ENCODE assay signal across 9 cellular contexts in the genomic region with DNA sequence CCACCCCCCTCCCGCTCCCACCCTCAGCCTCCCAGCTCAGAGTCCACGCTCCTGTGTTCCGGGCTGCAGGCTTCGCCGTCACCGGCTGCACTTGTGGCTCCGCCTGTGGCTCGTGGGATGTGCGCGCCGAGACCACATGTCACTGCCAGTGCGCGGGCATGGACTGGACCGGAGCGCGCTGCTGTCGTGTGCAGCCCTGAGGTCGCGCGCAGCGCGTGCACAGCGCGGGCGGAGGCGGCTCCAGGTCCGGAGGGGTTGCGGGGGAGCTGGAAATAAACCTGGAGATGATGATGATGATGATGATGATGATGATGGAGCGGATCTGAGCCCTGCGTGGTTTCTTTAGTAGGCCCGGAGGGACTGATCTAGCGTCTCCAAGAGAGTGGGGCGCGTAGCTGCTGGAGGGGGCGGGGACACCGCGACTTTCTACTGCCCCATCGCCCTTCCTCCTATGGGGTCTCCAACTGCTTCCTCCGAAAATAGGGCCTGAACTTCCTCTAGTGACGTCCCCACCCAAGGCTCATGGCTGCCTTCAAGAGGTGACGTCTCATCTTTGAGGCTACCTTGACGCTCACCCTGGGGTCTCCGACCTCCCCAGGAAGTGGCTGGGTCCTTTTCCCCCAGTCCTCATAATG. TPM values are rescaled to one million over a fixed set of nuclear protein-coding genes. Genes with fewer than 3 reads are reported as not detected.
DNase-seq lines count a peak whose midpoint lies in the region; ATAC-seq, FAIRE-seq and TF ChIP-seq lines count a peak whose summit lies in the region.
"Had no signal": no experiment of that assay in that cellular context is flagged by ENCODE, and none has a peak within 500 bp of the region (broad histone marks: within the 10 kb centered on the region; RNA-seq: fewer than 3 reads in every experiment).

No MANE protein-coding gene starts in this region.

- POLR2A ChIA-PET in K562 (lab: Yijun Ruan, JAX): no interaction called here

- H3K79me2 ChIP-seq in K562 (ENCODE audit: control insufficient read depth, insufficient read depth, low read length) (no peaks in the 10 kb centered on the region), neural cell (replicated peaks; ENCODE audit: insufficient read depth, low read length) (no peaks in the 10 kb centered on the region)

- no peak overlapping the region for H2AFZ ChIP-seq in K562 (ENCODE audit: low read depth, low read length)
- no peak overlapping the region for H2AFZ ChIP-seq in neural cell (ENCODE audit: low read depth, low read length)

- H4K20me1 ChIP-seq in K562 (replicated peaks; ENCODE audit: control insufficient read depth, insufficient read depth, low read length) (no peaks in the 10 kb centered on the region), neural cell (ENCODE audit: insufficient read depth) (no peaks in the 10 kb centered on the region)

- H3K9me3 Mint-ChIP-seq in Calu3 (ENCODE audit: low read depth, unreplicated experiment): no peaks in the 10 kb centered on the region

- ATAC-seq in K562: peak; percentile 32; the same call in 1 of the 3 replicates
- ATAC-seq in HG03135 (IDR thresholded peaks at IDR 0.05; ENCODE audit: unreplicated experiment): no peak
- no peak for ATAC-seq in GM21723 (IDR thresholded peaks at IDR 0.05; ENCODE audit: unreplicated experiment)
- ATAC-seq in HG03460 (IDR thresholded peaks at IDR 0.05; ENCODE audit: unreplicated experiment): no peak

- H3K4me1 ChIP-seq in K562 (replicated peaks in 1 of 2; ENCODE audit: control insufficient read depth in 2 of 2, insufficient read depth in 2 of 2, low read length in 2 of 2): peaks cover 0 to 10% of the 10 kb centered on the region in 2 experiments; a peak in 2 of 5 replicates
- H3K4me1 ChIP-seq in vagina: no peaks in the 10 kb centered on the region
- H3K4me1 ChIP-seq: SJCRH30 had no signal

- TF ChIP-seq CTCF in Calu3 (IDR thresholded peaks at IDR 0.05; ENCODE audit: unreplicated experiment) (no peak), K562 (IDR thresholded peaks at IDR 0.05 in 2 of 3, conservative IDR thresholded peaks at IDR 0.05 in 1 of 3; ENCODE audit: insufficient read depth in 2 of 3, low read depth in 1 of 3, low read length in 3 of 3) (no peak), neural cell (IDR thresholded peaks at IDR 0.05; ENCODE audit: poor library complexity, severe bottlenecking) (no peak), vagina (IDR thresholded peaks at IDR 0.05) (no peak)

- H3K9me2 ChIP-seq in neural cell (ENCODE audit: insufficient read depth, low read length): no peaks in the 10 kb centered on the region

- no peak for DNase-seq in Calu3
- peak in 2 of 4 experiments; percentile 51 for DNase-seq in K562 (ENCODE audit: extremely low read depth in 1 of 4, low spot score in 3 of 4)
- DNase-seq in vagina (ENCODE audit: extremely low spot score in 2 of 2): no peak
- DNase-seq: SJCRH30 had no signal

- no peaks in the 10 kb centered on the region for H3K36me3 ChIP-seq in K562 (ENCODE audit: control insufficient read depth, insufficient read depth, low read length)
- no peaks in the 10 kb centered on the region for H3K36me3 ChIP-seq in neural cell (ENCODE audit: insufficient read depth, low read length)
- no peaks in the 10 kb centered on the region for H3K36me3 ChIP-seq in vagina
- H3K36me3 ChIP-seq: SJCRH30 had no signal

- H3K27ac Mint-ChIP-seq in Calu3 (ENCODE audit: unreplicated experiment): no peak overlapping the region

- CTCF ChIA-PET in Calu3 (lab: Charles Lee) (no interaction called here), K562 (lab: Yijun Ruan, JAX; ENCODE audit: low intra/inter-chr PET ratio) (no interaction called here)

- peaks cover 21 to 39% of the 10 kb centered on the region in 2 experiments; a peak in 4 of 5 replicates for H3K27me3 ChIP-seq in K562 (ENCODE audit: control insufficient read depth in 2 of 2, insufficient read depth in 2 of 2, low read length in 2 of 2)
- peaks cover 13% of the 10 kb centered on the region for H3K27me3 ChIP-seq in neural cell (ENCODE audit: insufficient read depth, low read depth, low read length)
- no peaks in the 10 kb centered on the region for H3K27me3 ChIP-seq in vagina
- H3K27me3 ChIP-seq: SJCRH30 had no signal

- H3K9me3 ChIP-seq in K562 (replicated peaks; ENCODE audit: control insufficient read depth, insufficient read depth, low read depth, low read length) (peaks cover 5% of the 10 kb centered on the region; the same call in 1 of the 2 replicates), neural cell (ENCODE audit: low read length) (no peaks in the 10 kb centered on the region), vagina (no peaks in the 10 kb centered on the region)
- H3K9me3 ChIP-seq: SJCRH30 had no signal

- H3K4me2 ChIP-seq in K562 (ENCODE audit: insufficient read depth, low read length): no peak overlapping the region; the same call in 1 of the 2 replicates
- no peak overlapping the region for H3K4me2 ChIP-seq in neural cell (ENCODE audit: low read length)

- no peak overlapping the region for H3K27ac ChIP-seq in K562 (ENCODE audit: extremely low read depth, low read depth, low read length)
- no peak overlapping the region for H3K27ac ChIP-seq in neural cell (ENCODE audit: low read length)
- no peak overlapping the region for H3K27ac ChIP-seq in vagina
- H3K27ac ChIP-seq: SJCRH30 had no signal

- H3K36me3 Mint-ChIP-seq in Calu3 (ENCODE audit: insufficient read depth, unreplicated experiment): no peaks in the 10 kb centered on the region

- H3K27me3 Mint-ChIP-seq in Calu3 (ENCODE audit: unreplicated experiment): peaks cover 45% of the 10 kb centered on the region

- H3K4me3 Mint-ChIP-seq in Calu3 (ENCODE audit: low read depth, unreplicated experiment): peak overlapping the region; percentile 63

- no peak for TF ChIP-seq RAD21 in Ishikawa (IDR thresholded peaks at IDR 0.05; ENCODE audit: low read depth)
- no peak for TF ChIP-seq RAD21 in K562 (CRISPR knock-in tag; conservative IDR thresholded peaks at IDR 0.05 in 1 of 2, IDR thresholded peaks at IDR 0.05 in 1 of 2)
- no peak for TF ChIP-seq RAD21 in neural cell (conservative IDR thresholded peaks at IDR 0.05)

- TF ChIP-seq EP300 in Ishikawa (IDR thresholded peaks at IDR 0.05; ENCODE audit: borderline replicate concordance) (no peak), K562 (IDR thresholded peaks at IDR 0.05; ENCODE audit: low read length) (no peak), neural cell (conservative IDR thresholded peaks at IDR 0.05; ENCODE audit: poor library complexity, severe bottlenecking) (no peak)

- H3K4me3 ChIP-seq in K562 (no peak overlapping the region), neural cell (ENCODE audit: low read length) (peak overlapping the region; percentile 54), vagina (no peak overlapping the region)
- H3K4me3 ChIP-seq: SJCRH30 had no signal

- no peaks in the 10 kb centered on the region for H3F3A ChIP-seq in neural cell (ENCODE audit: insufficient read depth, low read length, poor library complexity, severe bottlenecking)

- no peaks in the 10 kb centered on the region for H3K9me1 ChIP-seq in K562 (ENCODE audit: control insufficient read depth, insufficient read depth, low read length)

- no peak for FAIRE-seq in K562 (lab: Jason Lieb, UNC)

- peaks cover 8% of the 10 kb centered on the region for H3K4me1 Mint-ChIP-seq in Calu3 (ENCODE audit: low read depth, unreplicated experiment)

- H3K9ac ChIP-seq in K562 (ENCODE audit: insufficient read depth in 1 of 2, low read depth in 2 of 2, low read length in 2 of 2): peak overlapping the region in 1 of 2 experiments; percentile 13; a peak in 1 of 4 replicates
- H3K9ac ChIP-seq in neural cell (ENCODE audit: low read length): no peak overlapping the region

- 4% methylated on average over 41 of the region's 43 CpGs for WGBS in K562 (ENCODE audit: insufficient coverage, low coverage, missing lambda C conversion rate)

- in situ Hi-C loops in K562 (cut with MboI): no loop called here

- no TSS peak for BruUV-seq in Calu3 (replicated peaks; lab: Mats Ljungman, UMichigan)
- BruUV-seq in K562 (replicated peaks; lab: Mats Ljungman, UMichigan): no TSS peak

- TF ChIP-seq POLR2A in K562 (conservative IDR thresholded peaks at IDR 0.05) (no peak), vagina (IDR thresholded peaks at IDR 0.05) (no peak)

- intact Hi-C loops in Calu3 (cut with micrococcal nuclease; ENCODE audit: unreplicated experiment): no loop called here
- intact Hi-C loops in K562 (cut with micrococcal nuclease): no loop called here
- intact Hi-C loops in vagina (cut with DNase I): no loop called here

RNA-seq across cellular contexts. Expression of gene RETN, which starts 1.4 kb away (rescaled TPM):
- total RNA-seq in Calu3 (2022) (not detected in 2 replicates), K562 (2014; rRNA removed) (not detected in 2 replicates), K562 (2014; rRNA removed; fragmentation: Illumina TruSeq; extraction: Trizol) (not detected in 2 replicates), K562 (2015; rRNA removed; fragmentation: Illumina TruSeq; extraction: Trizol) (not detected in 2 replicates), K562 (2021) (not detected in 2 replicates), vagina (not detected)
- total RNA-seq in K562 (2011; cell fraction: chromatin; rRNA removed; ENCODE audit: low replicate concordance): not detected in 2 replicates
- not detected in 2 replicates for total RNA-seq in K562 (2011; cell fraction: nucleolus; rRNA removed)
- total RNA-seq in K562 (2011; cell fraction: nucleoplasm; rRNA removed): not detected in 2 replicates
- polyA plus RNA-seq in K562 (2011; rRNA removed) (not detected in 2 replicates), K562 (2014; fragmentation: Illumina TruSeq; extraction: Trizol) (not detected in 2 replicates), K562 (2014; fragmentation: Nextera tagmentation; extraction: Ambion mirVana) (not detected), K562 (2014; rRNA removed) (not detected in 2 replicates), neural cell (not detected in 2 replicates)
- not detected in 2 replicates for polyA plus RNA-seq in K562 (2011; cell fraction: cytosol; rRNA removed)
- not detected in 2 replicates for polyA plus RNA-seq in K562 (2011; cell fraction: nucleus; rRNA removed)
- polyA plus RNA-seq in K562 (2012): not detected in 2 replicates
- not detected in 2 replicates for polyA minus RNA-seq in K562 (2011; rRNA and poly(A)+ RNA removed)
- not detected in 2 replicates for polyA minus RNA-seq in K562 (2011; cell fraction: cytosol; rRNA and poly(A)+ RNA removed)
- not detected in 2 replicates for polyA minus RNA-seq in K562 (2011; cell fraction: nucleus; rRNA and poly(A)+ RNA removed)
- not detected in 2 replicates for polyA minus RNA-seq in neural cell
- total RNA-seq: SJCRH30 had no signal

RNA-seq across cellular contexts. Expression of gene MCEMP1, which starts 6.6 kb away (rescaled TPM):
- total RNA-seq in Calu3 (2022): not detected in 2 replicates
- 3.0 TPM in 2 replicates for total RNA-seq in K562 (2011; cell fraction: chromatin; rRNA removed; ENCODE audit: low replicate concordance)
- 2.2 and 3.3 TPM in 2 replicates for total RNA-seq in K562 (2011; cell fraction: nucleolus; rRNA removed)
- total RNA-seq in K562 (2011; cell fraction: nucleoplasm; rRNA removed): 3.3 and 5.6 TPM in 2 replicates
- 0.18 and 0.37 TPM in 2 replicates for total RNA-seq in K562 (2014; rRNA removed)
- 0.26 and 0.33 TPM in 2 replicates for total RNA-seq in K562 (2014; rRNA removed; fragmentation: Illumina TruSeq; extraction: Trizol)
- total RNA-seq in K562 (2015; rRNA removed; fragmentation: Illumina TruSeq; extraction: Trizol): 0.08 and 0.11 TPM in 2 replicates
- 0.51 and 0.63 TPM in 2 replicates for total RNA-seq in K562 (2021)
- polyA plus RNA-seq in K562 (2011; rRNA removed): 0.79 and 1.8 TPM in 2 replicates
- 0.93 and 1.3 TPM in 2 replicates for polyA plus RNA-seq in K562 (2011; cell fraction: cytosol; rRNA removed)
- 1.5 and 2.3 TPM in 2 replicates for polyA plus RNA-seq in K562 (2011; cell fraction: nucleus; rRNA removed)
- polyA plus RNA-seq in K562 (2012): 0.78 and 5.4 TPM in 2 replicates
- 0.49 and 0.68 TPM in 2 replicates for polyA plus RNA-seq in K562 (2014; fragmentation: Illumina TruSeq; extraction: Trizol)
- under 1 TPM; 0.81 to 0.94 TPM for polyA plus RNA-seq in K562 (2014; fragmentation: Nextera tagmentation; extraction: Ambion mirVana)
- polyA plus RNA-seq in K562 (2014; rRNA removed): 0.49 and 0.65 TPM in 2 replicates
- 0.87 and 1.2 TPM in 2 replicates for polyA minus RNA-seq in K562 (2011; rRNA and poly(A)+ RNA removed)
- 0.67 TPM in 1 of 2 replicates, not detected in the other for polyA minus RNA-seq in K562 (2011; cell fraction: cytosol; rRNA and poly(A)+ RNA removed)
- polyA minus RNA-seq in K562 (2011; cell fraction: nucleus; rRNA and poly(A)+ RNA removed): 0.13 TPM in 1 of 2 replicates, not detected in the other
- polyA plus RNA-seq in neural cell: 0.22 TPM in 1 of 2 replicates, not detected in the other
- polyA minus RNA-seq in neural cell: not detected in 2 replicates
- total RNA-seq in vagina: not detected
- total RNA-seq: SJCRH30 had no signal

RNA-seq across cellular contexts. Expression of gene TRAPPC5, which starts 10.4 kb away (rescaled TPM):
- total RNA-seq in Calu3 (2022) (82.4 and 87.3 TPM in 2 replicates), K562 (2014; rRNA removed) (76.2 and 82.6 TPM in 2 replicates), K562 (2014; rRNA removed; fragmentation: Illumina TruSeq; extraction: Trizol) (0.99 and 2.7 TPM in 2 replicates), K562 (2015; rRNA removed; fragmentation: Illumina TruSeq; extraction: Trizol) (40.9 and 42.0 TPM in 2 replicates), K562 (2021) (76.9 and 81.9 TPM in 2 replicates), vagina (87.2 TPM)
- 2.3 and 11.2 TPM in 2 replicates for total RNA-seq in K562 (2011; cell fraction: chromatin; rRNA removed; ENCODE audit: low replicate concordance)
- 11.8 and 15.7 TPM in 2 replicates for total RNA-seq in K562 (2011; cell fraction: nucleolus; rRNA removed)
- total RNA-seq in K562 (2011; cell fraction: nucleoplasm; rRNA removed): 8.2 and 13.0 TPM in 2 replicates
- polyA plus RNA-seq in K562 (2011; rRNA removed) (29.3 and 56.7 TPM in 2 replicates), K562 (2014; fragmentation: Illumina TruSeq; extraction: Trizol) (3.9 and 21.4 TPM in 2 replicates), K562 (2014; fragmentation: Nextera tagmentation; extraction: Ambion mirVana) (1 to 10 TPM; 2.0 to 4.2 TPM), K562 (2014; rRNA removed) (45.2 and 53.1 TPM in 2 replicates), neural cell (88.5 and 113 TPM in 2 replicates)
- polyA plus RNA-seq in K562 (2011; cell fraction: cytosol; rRNA removed): 24.8 and 87.6 TPM in 2 replicates
- 27.0 and 33.8 TPM in 2 replicates for polyA plus RNA-seq in K562 (2011; cell fraction: nucleus; rRNA removed)
- 62.7 and 107 TPM in 2 replicates for polyA plus RNA-seq in K562 (2012)
- 14.1 and 25.3 TPM in 2 replicates for polyA minus RNA-seq in K562 (2011; rRNA and poly(A)+ RNA removed)
- polyA minus RNA-seq in K562 (2011; cell fraction: cytosol; rRNA and poly(A)+ RNA removed): 34.8 and 50.1 TPM in 2 replicates
- polyA minus RNA-seq in K562 (2011; cell fraction: nucleus; rRNA and poly(A)+ RNA removed): 3.0 and 11.8 TPM in 2 replicates
- 18.0 and 23.4 TPM in 2 replicates for polyA minus RNA-seq in neural cell

RNA-seq across cellular contexts. Expression of gene FCER2, which starts 31.7 kb away (rescaled TPM):
- not detected in 2 replicates for total RNA-seq in Calu3 (2022)
- 0.19 TPM in 1 of 2 replicates, not detected in the other for total RNA-seq in K562 (2011; cell fraction: chromatin; rRNA removed; ENCODE audit: low replicate concordance)
- total RNA-seq in K562 (2011; cell fraction: nucleolus; rRNA removed): not detected in 2 replicates
- not detected in 2 replicates for total RNA-seq in K562 (2011; cell fraction: nucleoplasm; rRNA removed)
- not detected in 2 replicates for total RNA-seq in K562 (2014; rRNA removed)
- not detected in 2 replicates for total RNA-seq in K562 (2014; rRNA removed; fragmentation: Illumina TruSeq; extraction: Trizol)
- not detected in 2 replicates for total RNA-seq in K562 (2015; rRNA removed; fragmentation: Illumina TruSeq; extraction: Trizol)
- 0.11 and 0.38 TPM in 2 replicates for total RNA-seq in K562 (2021)
- polyA plus RNA-seq in K562 (2011; rRNA removed): not detected in 2 replicates
- polyA plus RNA-seq in K562 (2011; cell fraction: cytosol; rRNA removed): 0.04 TPM in 2 replicates
- 0.17 TPM in 1 of 2 replicates, not detected in the other for polyA plus RNA-seq in K562 (2011; cell fraction: nucleus; rRNA removed)
- 0.17 TPM in 1 of 2 replicates, not detected in the other for polyA plus RNA-seq in K562 (2012)
- polyA plus RNA-seq in K562 (2014; fragmentation: Illumina TruSeq; extraction: Trizol): not detected in 2 replicates
- not detected for polyA plus RNA-seq in K562 (2014; fragmentation: Nextera tagmentation; extraction: Ambion mirVana)
- polyA plus RNA-seq in K562 (2014; rRNA removed): not detected in 2 replicates
- polyA minus RNA-seq in K562 (2011; rRNA and poly(A)+ RNA removed): not detected in 2 replicates
- polyA minus RNA-seq in K562 (2011; cell fraction: cytosol; rRNA and poly(A)+ RNA removed): not detected in 2 replicates
- not detected in 2 replicates for polyA minus RNA-seq in K562 (2011; cell fraction: nucleus; rRNA and poly(A)+ RNA removed)
- polyA plus RNA-seq in neural cell: not detected in 2 replicates
- polyA minus RNA-seq in neural cell: not detected in 2 replicates
- not detected for total RNA-seq in vagina
- total RNA-seq: SJCRH30 had no signal

RNA-seq across cellular contexts. Expression of gene STXBP2, which starts 33.4 kb away (rescaled TPM):
- total RNA-seq in Calu3 (2022): 132 and 150 TPM in 2 replicates
- 1,097 and 1,923 TPM in 2 replicates for total RNA-seq in K562 (2011; cell fraction: chromatin; rRNA removed; ENCODE audit: low replicate concordance)
- total RNA-seq in K562 (2011; cell fraction: nucleolus; rRNA removed): 928 and 1,024 TPM in 2 replicates
- 1,126 and 1,380 TPM in 2 replicates for total RNA-seq in K562 (2011; cell fraction: nucleoplasm; rRNA removed)
- 79.9 and 96.0 TPM in 2 replicates for total RNA-seq in K562 (2014; rRNA removed)
- total RNA-seq in K562 (2014; rRNA removed; fragmentation: Illumina TruSeq; extraction: Trizol): 29.8 and 31.6 TPM in 2 replicates
- total RNA-seq in K562 (2015; rRNA removed; fragmentation: Illumina TruSeq; extraction: Trizol): 37.6 and 38.4 TPM in 2 replicates
- 136 and 163 TPM in 2 replicates for total RNA-seq in K562 (2021)
- polyA plus RNA-seq in K562 (2011; rRNA removed): 141 and 157 TPM in 2 replicates
- polyA plus RNA-seq in K562 (2011; cell fraction: cytosol; rRNA removed): 143 and 228 TPM in 2 replicates
- polyA plus RNA-seq in K562 (2011; cell fraction: nucleus; rRNA removed): 689 and 874 TPM in 2 replicates
- 178 and 291 TPM in 2 replicates for polyA plus RNA-seq in K562 (2012)
- polyA plus RNA-seq in K562 (2014; fragmentation: Illumina TruSeq; extraction: Trizol): 71.3 and 102 TPM in 2 replicates
- polyA plus RNA-seq in K562 (2014; fragmentation: Nextera tagmentation; extraction: Ambion mirVana): 1 to 10 TPM; 2.5 to 9.1 TPM
- polyA plus RNA-seq in K562 (2014; rRNA removed): 142 and 145 TPM in 2 replicates
- 674 and 952 TPM in 2 replicates for polyA minus RNA-seq in K562 (2011; rRNA and poly(A)+ RNA removed)
- polyA minus RNA-seq in K562 (2011; cell fraction: cytosol; rRNA and poly(A)+ RNA removed): 134 and 138 TPM in 2 replicates
- polyA minus RNA-seq in K562 (2011; cell fraction: nucleus; rRNA and poly(A)+ RNA removed): 244 and 299 TPM in 2 replicates
- polyA plus RNA-seq in neural cell: 1.7 and 7.8 TPM in 2 replicates
- polyA minus RNA-seq in neural cell: 3.8 and 5.4 TPM in 2 replicates
- total RNA-seq in vagina: 64.3 TPM
- total RNA-seq: SJCRH30 had no signal
